ENCODE assay signal across 8 cellular contexts in the genomic region with DNA sequence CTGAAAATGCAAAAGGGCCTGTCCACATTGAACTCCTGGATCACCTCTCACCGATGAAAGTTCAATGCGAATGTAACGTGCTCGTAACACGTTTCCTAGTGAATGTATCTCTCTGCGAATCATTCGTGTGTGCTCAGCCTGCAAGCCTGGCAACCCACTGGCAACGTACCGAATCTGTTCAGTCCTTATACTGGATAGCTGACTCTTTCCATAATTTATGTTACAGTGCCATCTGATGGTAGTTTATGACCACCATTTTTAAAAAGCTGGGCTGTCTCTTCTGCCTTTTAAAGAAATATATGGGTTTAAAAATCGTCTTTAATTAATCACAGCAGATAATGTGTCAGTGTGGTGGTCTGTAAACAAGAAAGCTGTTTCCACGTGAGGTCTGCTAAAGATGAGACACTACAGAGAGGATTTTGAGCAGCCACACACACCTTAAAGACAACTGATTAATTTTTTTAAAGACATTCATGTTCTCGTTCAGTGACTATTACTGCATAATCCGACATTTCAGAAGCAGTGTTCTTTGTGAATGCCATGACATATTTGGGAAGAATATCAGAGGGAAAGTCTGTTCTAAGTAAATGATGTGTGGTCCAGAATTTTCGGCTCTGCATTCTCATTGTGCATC.
DNase-seq lines count a peak whose midpoint lies in the region; ATAC-seq and TF ChIP-seq lines count a peak whose summit lies in the region.

No MANE protein-coding gene starts in this region.

- no peaks in the 10 kb centered on the region for H3K23me2 ChIP-seq in H9 (ENCODE audit: insufficient read length, low read depth, low read length, poor library complexity, severe bottlenecking)

- H3K27ac Mint-ChIP-seq in Caco-2 (ENCODE audit: unreplicated experiment) (peak overlapping the region; percentile 39), H9 (no peak overlapping the region)

- no peak overlapping the region for H2AK5ac ChIP-seq in H9 (ENCODE audit: insufficient read length, low read length)

- POLR2A ChIA-PET in Caco-2 (lab: Charles Lee) = no interaction called here

- H2BK120ac ChIP-seq in H9 (ENCODE audit: low read depth, low read length, poor library complexity, severe bottlenecking) = no peak overlapping the region

- ATAC-seq in HG03460 (IDR thresholded peaks at IDR 0.05; ENCODE audit: unreplicated experiment) = no peak
- ATAC-seq in GM18502 (IDR thresholded peaks at IDR 0.05; ENCODE audit: poor library complexity, unreplicated experiment) = no peak

- no TSS peak for BruUV-seq in Caco-2 (replicated peaks; lab: Mats Ljungman, UMichigan)

- no peak overlapping the region for H4K8ac ChIP-seq in H9 (replicated peaks; ENCODE audit: insufficient read length, low read depth, low read length)

- no peak overlapping the region for H3K27ac ChIP-seq in H9 (ENCODE audit: insufficient read length, low read depth, low read length)
- H3K27ac ChIP-seq in ascending aorta = no peak overlapping the region

- no peak overlapping the region for H2BK15ac ChIP-seq in H9 (ENCODE audit: low read depth, low read length)

- H3K56ac ChIP-seq in H9 (ENCODE audit: insufficient read length, low read depth, low read length) = no peak overlapping the region

- peaks cover 2% of the 10 kb centered on the region for H3K27me3 Mint-ChIP-seq in Caco-2 (ENCODE audit: insufficient read depth, unreplicated experiment)
- no peaks in the 10 kb centered on the region for H3K27me3 Mint-ChIP-seq in H9 (ENCODE audit: low read depth)

- no peak overlapping the region for H3K4me2 ChIP-seq in H9 (ENCODE audit: insufficient read depth, insufficient read length, low read length)
- H3K4me2 ChIP-seq in skeletal muscle satellite cell (ENCODE audit: low read length) = peak overlapping the region; percentile 47

- no CpG with 5 or more reads among the region's 14 CpGs for WGBS in H9 (ENCODE audit: extremely low coverage, insufficient read length, low lambda C conversion rate)

- H3K9ac ChIP-seq in H9 (ENCODE audit: extremely low read depth, insufficient read length, low read length) (no peak overlapping the region), skeletal muscle satellite cell (ENCODE audit: low read depth, low read length) (no peak overlapping the region)

- DNase-seq in Caco-2 = peak; percentile 49 to 55
- no peak for DNase-seq in H9
- DNase-seq in NCI-H526 (lab: John Stamatoyannopoulos, UW) = peak; percentile 9 to 60
- peak in 1 of 2 donors; percentile 70 for DNase-seq in ascending aorta (ENCODE audit: low spot score in 2 of 2)
- peak; percentile 63 for DNase-seq in hepatic stellate cell (ENCODE audit: low spot score)

- no peak overlapping the region for H2AFZ ChIP-seq in H9 (ENCODE audit: low read length)

- H2BK12ac ChIP-seq in H9 (ENCODE audit: insufficient read length, low read depth, low read length) = no peak overlapping the region

- H3K4ac ChIP-seq in H9 (ENCODE audit: low read depth, low read length) = no peak overlapping the region

- H3T11ph ChIP-seq in H9 (ENCODE audit: low read length) = no peak overlapping the region

- H3K4me1 Mint-ChIP-seq in Caco-2 (ENCODE audit: low read depth, unreplicated experiment) (peaks cover 16% of the 10 kb centered on the region), H9 (peaks cover 35 to 43% of the 10 kb centered on the region in 2 experiments)

- no peaks in the 10 kb centered on the region for H4K20me1 ChIP-seq in H9 (ENCODE audit: control insufficient read depth, insufficient read depth, insufficient read length)

- no peak overlapping the region for H3K14ac ChIP-seq in H9 (ENCODE audit: insufficient read depth, low read length)

- H3K18ac ChIP-seq in H9 (ENCODE audit: insufficient read length, low read depth, low read length) = no peak overlapping the region

- H3K9me3 Mint-ChIP-seq in Caco-2 (ENCODE audit: unreplicated experiment) (no peaks in the 10 kb centered on the region), H9 (no peaks in the 10 kb centered on the region)

- no peak overlapping the region for H4K5ac ChIP-seq in H9 (ENCODE audit: insufficient read length, low read depth, low read length)

- no peak overlapping the region for H2BK5ac ChIP-seq in H9 (ENCODE audit: insufficient read length, low read length)

- CTCF ChIA-PET in Caco-2 (lab: Charles Lee) = interaction anchor here (0.6 to 1.8 kb wide), 8 partner anchors 11 to 1102 kb away, joined by 3 to 8 read pairs (median 4); no protein-coding TSS in a partner anchor

- H3K36me3 ChIP-seq in Caco-2 (ENCODE audit: control insufficient read depth, insufficient read depth, low read length) (no peaks in the 10 kb centered on the region), ascending aorta (no peaks in the 10 kb centered on the region), skeletal muscle satellite cell (ENCODE audit: insufficient read depth, low read length) (no peaks in the 10 kb centered on the region)

- TF ChIP-seq CTCF in Caco-2 (IDR thresholded peaks at IDR 0.05; ENCODE audit: insufficient read depth in 1 of 2, low read depth in 1 of 2, low read length in 1 of 2, severe bottlenecking in 1 of 2, unreplicated experiment in 1 of 2) = peak; percentile 52 to 54
- TF ChIP-seq CTCF in H9 (conservative IDR thresholded peaks at IDR 0.05) = peak; percentile 69
- TF ChIP-seq CTCF in ascending aorta (IDR thresholded peaks at IDR 0.05) = peak; percentile 42 to 63 (median 48)

- H3K4me3 Mint-ChIP-seq in Caco-2 (ENCODE audit: unreplicated experiment) (no peak overlapping the region), H9 (no peak overlapping the region)

- H2BK20ac ChIP-seq in H9 (ENCODE audit: low read depth, low read length, poor library complexity, severe bottlenecking) = no peak overlapping the region

- H3K27me3 ChIP-seq in Caco-2 (replicated peaks; ENCODE audit: control insufficient read depth, insufficient read depth, low read length) = no peaks in the 10 kb centered on the region
- H3K27me3 ChIP-seq in H9 (ENCODE audit: insufficient read depth, low read length) = no peaks in the 10 kb centered on the region
- H3K27me3 ChIP-seq in ascending aorta = no peaks in the 10 kb centered on the region
- no peaks in the 10 kb centered on the region for H3K27me3 ChIP-seq in skeletal muscle satellite cell (ENCODE audit: control insufficient read depth, insufficient read depth, low read length)

- H3K9me3 ChIP-seq in Caco-2 = no peaks in the 10 kb centered on the region
- H3K9me3 ChIP-seq in H9 (ENCODE audit: control insufficient read depth, low read depth, low read length) = no peaks in the 10 kb centered on the region
- no peaks in the 10 kb centered on the region for H3K9me3 ChIP-seq in ascending aorta
- H3K9me3 ChIP-seq in skeletal muscle satellite cell (replicated peaks; ENCODE audit: low read length) = no peaks in the 10 kb centered on the region

- no peak overlapping the region for H4K91ac ChIP-seq in H9 (ENCODE audit: insufficient read length, low read depth, low read length)

- peaks cover 11% of the 10 kb centered on the region for H3K4me1 ChIP-seq in Caco-2
- H3K4me1 ChIP-seq in H9 (ENCODE audit: insufficient read depth, low read length) = peaks cover 16% of the 10 kb centered on the region; the same call in 1 of the 2 replicates
- peaks cover 0 to 6% of the 10 kb centered on the region in 2 donors for H3K4me1 ChIP-seq in ascending aorta
- peaks cover 5% of the 10 kb centered on the region for H3K4me1 ChIP-seq in skeletal muscle satellite cell (ENCODE audit: control insufficient read depth, insufficient read depth, low read length)

- no peak overlapping the region for H3K4me3 ChIP-seq in Caco-2 (ENCODE audit: low read depth, low read length)
- H3K4me3 ChIP-seq in ascending aorta = peak overlapping the region in 1 of 2 donors; percentile 42
- no peak overlapping the region for H3K4me3 ChIP-seq in skeletal muscle satellite cell (ENCODE audit: low read length)

- no peaks in the 10 kb centered on the region for H3K79me2 ChIP-seq in H9 (ENCODE audit: insufficient read depth, low read length)

- H3K79me1 ChIP-seq in H9 (ENCODE audit: insufficient read depth, low read depth, low read length, poor library complexity, severe bottlenecking) = no peaks in the 10 kb centered on the region

- intact Hi-C loops in Caco-2 (cut with micrococcal nuclease; ENCODE audit: unreplicated experiment) = loop anchor here (1.0 to 5.0 kb wide), 8 partner anchors 51 to 1588 kb away; no protein-coding TSS in a partner anchor
- intact Hi-C loops in ascending aorta (cut with DNase I) = loop anchor here (5.0 kb wide), 4 partner anchors 346 to 1121 kb away; no protein-coding TSS in a partner anchor

- H3K36me3 Mint-ChIP-seq in Caco-2 (ENCODE audit: insufficient read depth, unreplicated experiment) (no peaks in the 10 kb centered on the region), H9 (ENCODE audit: insufficient read depth in 1 of 3, low read depth in 3 of 3) (no peaks in the 10 kb centered on the region)

- no peak overlapping the region for H3K23ac ChIP-seq in H9 (ENCODE audit: insufficient read length, low read depth, low read length)
